ENCODE assay signal across 9 cellular contexts in genomic region chr1:15947382-15948090, GRCh38. TPM values are rescaled to one million over a fixed set of nuclear protein-coding genes. Genes with fewer than 3 reads are reported as not detected.
DNase-seq lines count a peak whose midpoint lies in the region; ATAC-seq and TF ChIP-seq lines count a peak whose summit lies in the region.
"Had no signal": no experiment of that assay in that cellular context is flagged by ENCODE, and none has a peak within 500 bp of the region (broad histone marks: within the 10 kb centered on the region; RNA-seq: fewer than 3 reads in every experiment).

No MANE protein-coding gene starts in this region.

- POLR2A ChIA-PET in naive thymus-derived CD8-positive, alpha-beta T cell (lab: Charles Lee): interaction anchor here (1.3 kb wide), 1 partner anchor 10 kb away, joined by 4 read pairs; no protein-coding TSS in a partner anchor

- H3K4me3 ChIP-seq in adipocyte (ENCODE audit: low read length): no peak overlapping the region

- ATAC-seq in naive thymus-derived CD8-positive, alpha-beta T cell: no peak
- ATAC-seq in GM19463 (IDR thresholded peaks at IDR 0.05; ENCODE audit: unreplicated experiment): no peak
- ATAC-seq in GM18867 (IDR thresholded peaks at IDR 0.05; ENCODE audit: unreplicated experiment): no peak

- H3K9me3 Mint-ChIP-seq in naive thymus-derived CD8-positive, alpha-beta T cell: no peaks in the 10 kb centered on the region
- H3K9me3 Mint-ChIP-seq in type B pancreatic cell: no peaks in the 10 kb centered on the region

- peak; percentile 31 for DNase-seq in activated naive CD4-positive, alpha-beta T cell treated with Interleukin-2 at 50 U/mL for 16 hours
- DNase-seq in activated naive CD4-positive, alpha-beta T cell treated with anti-CD3 and anti-CD28 coated beads, Interleukin-2, amount 50 U/mL, for 16 hours: no peak
- DNase-seq in adipocyte (ENCODE audit: low read depth): no peak
- no peak for DNase-seq in naive thymus-derived CD8-positive, alpha-beta T cell
- no peak for DNase-seq in type B pancreatic cell (ENCODE audit: extremely low spot score, unreplicated experiment)
- DNase-seq in UCSD-AML1 (lab: John Stamatoyannopoulos, UW; ENCODE audit: unreplicated experiment): no peak
- DNase-seq: activated CD8-positive, alpha-beta memory T cell treated with anti-CD3 and anti-CD28 coated beads, Interleukin-2, amount 50 U/mL, for 4 hours had no signal

- H3K4me3 Mint-ChIP-seq in naive thymus-derived CD8-positive, alpha-beta T cell: peak overlapping the region in 2 of 10 donors; percentile 51 to 54
- H3K4me3 Mint-ChIP-seq in type B pancreatic cell: no peak overlapping the region

- H3K27me3 Mint-ChIP-seq in naive thymus-derived CD8-positive, alpha-beta T cell: no peaks in the 10 kb centered on the region
- no peaks in the 10 kb centered on the region for H3K27me3 Mint-ChIP-seq in type B pancreatic cell

- peaks cover 51% of the 10 kb centered on the region for H3K36me3 ChIP-seq in adipocyte (ENCODE audit: control insufficient read depth, insufficient read depth, low read length, severe bottlenecking)

- peaks cover 52% of the 10 kb centered on the region for H3K4me1 ChIP-seq in adipocyte (ENCODE audit: control insufficient read depth, insufficient read depth, low read length)

- H3K4me1 Mint-ChIP-seq in naive thymus-derived CD8-positive, alpha-beta T cell: peaks cover 20 to 55% (median 42%) of the 10 kb centered on the region in 4 donors
- peaks cover 18% of the 10 kb centered on the region for H3K4me1 Mint-ChIP-seq in type B pancreatic cell (ENCODE audit: unreplicated experiment)

- H3K27ac Mint-ChIP-seq in naive thymus-derived CD8-positive, alpha-beta T cell: peak overlapping the region in 8 of 10 donors; percentile 12 to 95 (median 80)
- peak overlapping the region; percentile 46 for H3K27ac Mint-ChIP-seq in type B pancreatic cell

- TF ChIP-seq CTCF in type B pancreatic cell (conservative IDR thresholded peaks at IDR 0.05): no peak

- no peaks in the 10 kb centered on the region for H3K27me3 ChIP-seq in adipocyte (replicated peaks; ENCODE audit: control insufficient read depth, insufficient read depth, low read length)

- peaks cover 0 to 37% (median 3%) of the 10 kb centered on the region in 3 donors for H3K36me3 Mint-ChIP-seq in naive thymus-derived CD8-positive, alpha-beta T cell
- H3K36me3 Mint-ChIP-seq in type B pancreatic cell: peaks cover 8% of the 10 kb centered on the region

- no peaks in the 10 kb centered on the region for H3K9me3 ChIP-seq in adipocyte (ENCODE audit: control insufficient read depth, low read length)

- peak overlapping the region; percentile 86 for H3K9ac ChIP-seq in adipocyte (ENCODE audit: low read length)

RNA-seq across cellular contexts. Expression of gene ZBTB17, which starts 28.4 kb away (rescaled TPM):
- 10 to 100 TPM; 49.3 to 58.1 TPM for total RNA-seq in naive thymus-derived CD8-positive, alpha-beta T cell
- polyA plus RNA-seq in naive thymus-derived CD8-positive, alpha-beta T cell: 10 to 100 TPM; 10.2 to 23.3 (median 11.1) TPM
- total RNA-seq in type B pancreatic cell (ENCODE audit: low replicate concordance): 27.8 and 42.2 TPM in 2 replicates

RNA-seq across cellular contexts. Expression of gene SRARP, which starts 56.5 kb away (rescaled TPM):
- not detected for total RNA-seq in naive thymus-derived CD8-positive, alpha-beta T cell
- not detected for polyA plus RNA-seq in naive thymus-derived CD8-positive, alpha-beta T cell
- not detected in 2 replicates for total RNA-seq in type B pancreatic cell (ENCODE audit: low replicate concordance)
